In genomic region chr6:26322645-26323482, GRCh38 we compare ENCODE assay signal across 8 cellular contexts. TPM values are rescaled to one million over a fixed set of nuclear protein-coding genes. Genes with fewer than 3 reads are reported as not detected.
DNase-seq lines count a peak whose midpoint lies in the region; ATAC-seq and TF ChIP-seq lines count a peak whose summit lies in the region.

No MANE protein-coding gene starts in this region.

- H3K27me3 ChIP-seq in esophagus muscularis mucosa, result peaks cover 0 to 87% (median 44%) of the 10 kb centered on the region in 4 donors
- no peaks in the 10 kb centered on the region for H3K27me3 ChIP-seq in naive thymus-derived CD4-positive, alpha-beta T cell (ENCODE audit: control insufficient read depth in 2 of 2, insufficient read depth in 2 of 2, low read length in 2 of 2)
- H3K27me3 ChIP-seq in upper lobe of left lung, result peaks cover 0 to 10% (median 2%) of the 10 kb centered on the region in 4 donors

- ATAC-seq in HG03432 (IDR thresholded peaks at IDR 0.05; ENCODE audit: unreplicated experiment) (peak; percentile 45), upper lobe of left lung (ENCODE audit: low FRiP score in 2 of 2) (peak in 1 of 2 donors; percentile 85), HG03571 (IDR thresholded peaks at IDR 0.05; ENCODE audit: unreplicated experiment) (no peak)
- peak; percentile 72 for ATAC-seq in naive thymus-derived CD4-positive, alpha-beta T cell

- no peaks in the 10 kb centered on the region for H3K9me3 ChIP-seq in esophagus muscularis mucosa
- H3K9me3 ChIP-seq in naive thymus-derived CD4-positive, alpha-beta T cell (ENCODE audit: control insufficient read depth in 2 of 3, low read length in 3 of 3), result no peaks in the 10 kb centered on the region
- H3K9me3 ChIP-seq in upper lobe of left lung, result no peaks in the 10 kb centered on the region

- H3K4me3 ChIP-seq in esophagus muscularis mucosa (peak overlapping the region; percentile 47 to 57 (median 51)), upper lobe of left lung (peak overlapping the region in 3 of 4 donors; percentile 41 to 71 (median 57))
- H3K4me3 ChIP-seq in naive thymus-derived CD4-positive, alpha-beta T cell (ENCODE audit: low read length), result peak overlapping the region; percentile 82

- peaks cover 7 to 11% (median 9%) of the 10 kb centered on the region in 4 donors for H3K4me1 ChIP-seq in esophagus muscularis mucosa
- H3K4me1 ChIP-seq in naive thymus-derived CD4-positive, alpha-beta T cell (ENCODE audit: control insufficient read depth in 2 of 2, insufficient read depth in 2 of 2, low read length in 2 of 2), result peaks cover 5 to 8% of the 10 kb centered on the region in 2 donors
- H3K4me1 ChIP-seq in upper lobe of left lung, result peaks cover 0 to 9% (median 6%) of the 10 kb centered on the region in 4 donors

- TF ChIP-seq EP300 in esophagus muscularis mucosa (IDR thresholded peaks at IDR 0.05) (no peak), upper lobe of left lung (IDR thresholded peaks at IDR 0.05) (no peak)

- intact Hi-C loops in esophagus muscularis mucosa (cut with DNase I), result no loop called here
- intact Hi-C loops in naive thymus-derived CD4-positive, alpha-beta T cell (cut with micrococcal nuclease), result loop anchor here (1.0 to 10.0 kb wide), 8 partner anchors 7 to 1362 kb away; a partner anchor contains a TSS

- DNase-seq in GM03348 (ENCODE audit: low spot score), result peak; percentile 61
- peak; percentile 94 for DNase-seq in NCI-H82 (lab: John Stamatoyannopoulos, UW)
- DNase-seq in activated CD8-positive, alpha-beta memory T cell treated with anti-CD3 and anti-CD28 coated beads, Interleukin-2, amount 50 U/mL, for 4 hours, result peak; percentile 46
- no peak for DNase-seq in esophagus muscularis mucosa (ENCODE audit: extremely low spot score)
- DNase-seq in naive thymus-derived CD4-positive, alpha-beta T cell, result peak in 8 of 9 donors; percentile 67 to 85 (median 79)
- DNase-seq in upper lobe of left lung, result no peak

- H3K27ac Mint-ChIP-seq in naive thymus-derived CD4-positive, alpha-beta T cell, result peak overlapping the region; percentile 44 to 93 (median 89)

- TF ChIP-seq POLR2A in esophagus muscularis mucosa (IDR thresholded peaks at IDR 0.05; ENCODE audit: low read depth) (no peak), upper lobe of left lung (IDR thresholded peaks at IDR 0.05) (no peak)

- peaks cover 0 to 25% (median 10%) of the 10 kb centered on the region in 11 donors for H3K9me3 Mint-ChIP-seq in naive thymus-derived CD4-positive, alpha-beta T cell

- H3K27ac ChIP-seq in esophagus muscularis mucosa (replicated peaks in 1 of 4), result peak overlapping the region in 2 of 4 donors; percentile 2 to 39
- peak overlapping the region; percentile 60 for H3K27ac ChIP-seq in naive thymus-derived CD4-positive, alpha-beta T cell (ENCODE audit: low read depth, low read length)
- peak overlapping the region in 1 of 4 donors; percentile 58 for H3K27ac ChIP-seq in upper lobe of left lung

- H3K36me3 Mint-ChIP-seq in naive thymus-derived CD4-positive, alpha-beta T cell, result peaks cover 0 to 7% (median 0%) of the 10 kb centered on the region in 5 donors

- H3K4me3 Mint-ChIP-seq in naive thymus-derived CD4-positive, alpha-beta T cell, result peak overlapping the region; percentile 64 to 92 (median 88)

- POLR2A ChIA-PET in naive thymus-derived CD4-positive, alpha-beta T cell (lab: Charles Lee), result interaction anchor here (0.6 to 3.6 kb wide), 26 partner anchors 9 to 254 kb away, joined by 3 to 27 read pairs (median 5); a partner anchor contains a TSS

- H3K4me1 Mint-ChIP-seq in naive thymus-derived CD4-positive, alpha-beta T cell, result peaks cover 2 to 58% (median 36%) of the 10 kb centered on the region in 7 donors

- CTCF ChIA-PET in naive thymus-derived CD4-positive, alpha-beta T cell (lab: Charles Lee), result interaction anchor here (0.5 to 1.4 kb wide), 10 partner anchors 19 to 259 kb away, joined by 3 to 6 read pairs (median 3); a partner anchor contains a TSS

- TF ChIP-seq CTCF in esophagus muscularis mucosa (IDR thresholded peaks at IDR 0.05) (no peak), upper lobe of left lung (IDR thresholded peaks at IDR 0.05) (no peak)

- WGBS in esophagus muscularis mucosa, result 50% methylated on average over 21 of the region's 21 CpGs
- 46 to 52% methylated on average over 21 of the region's 21 CpGs for WGBS in upper lobe of left lung, 2 donors

- peaks cover 5 to 21% (median 17%) of the 10 kb centered on the region in 5 donors for H3K27me3 Mint-ChIP-seq in naive thymus-derived CD4-positive, alpha-beta T cell

- H3K36me3 ChIP-seq in esophagus muscularis mucosa, result no peaks in the 10 kb centered on the region
- no peaks in the 10 kb centered on the region for H3K36me3 ChIP-seq in naive thymus-derived CD4-positive, alpha-beta T cell (ENCODE audit: control insufficient read depth in 2 of 3, insufficient read depth in 3 of 3, low read length in 3 of 3)
- no peaks in the 10 kb centered on the region for H3K36me3 ChIP-seq in upper lobe of left lung

RNA-seq across cellular contexts. Expression of gene BTN3A2, which starts 42.1 kb away (rescaled TPM):
- total RNA-seq in esophagus muscularis mucosa (10 to 100 TPM in 2 of 4 donors, 1 to 10 TPM in 2; 6.6 to 14.1 (median 11.2) TPM), upper lobe of left lung (10 to 100 TPM; 30.1 to 71.2 (median 54.2) TPM)
- total RNA-seq in naive thymus-derived CD4-positive, alpha-beta T cell, result 100 to 1,000 TPM; 131 to 274 (median 180) TPM
- polyA plus RNA-seq in naive thymus-derived CD4-positive, alpha-beta T cell, result 100 to 1,000 TPM; 113 to 142 TPM

Comparison
In these comparisons a context has a peak if more than half of its experiments do, and no peak if none do; other contexts are left out.
1. DNase-seq: peak in GM03348 (single experiment), NCI-H82 (single experiment), activated CD8-positive, alpha-beta memory T cell treated with anti-CD3 and anti-CD28 coated beads, Interleukin-2, amount 50 U/mL, for 4 hours (single experiment) and naive thymus-derived CD4-positive, alpha-beta T cell (8 of 9); none in esophagus muscularis mucosa (single experiment) and upper lobe of left lung (0 of 2).
2. Peak in every context shown above with its lines, with median percentiles within 50 percentile points of each other: H3K4me3 ChIP-seq.